Comparison of ENCODE assay signal across 9 cellular contexts in the genomic region with DNA sequence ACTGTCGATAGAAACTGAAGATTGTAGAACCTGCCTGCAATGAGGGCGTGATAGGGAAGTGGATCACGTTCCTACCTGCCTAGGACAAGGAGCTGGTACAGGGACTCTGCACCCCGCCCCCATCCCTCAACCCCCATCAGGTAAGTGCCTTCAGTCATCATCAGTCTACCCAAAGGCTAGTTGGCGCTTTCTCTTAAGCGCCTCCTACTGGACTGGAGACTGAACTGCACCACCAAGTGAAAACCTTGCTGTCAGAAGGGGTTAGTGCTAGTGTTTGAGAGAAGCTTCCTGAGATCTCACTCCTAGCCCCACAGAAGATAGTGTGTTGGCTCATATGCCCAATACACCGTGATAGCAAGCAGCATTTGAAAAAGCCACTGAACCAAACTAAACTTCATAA.
DNase-seq lines count a peak whose midpoint lies in the region; ATAC-seq and TF ChIP-seq lines count a peak whose summit lies in the region.
"Had no signal": no experiment of that assay in that cellular context is flagged by ENCODE, and none has a peak within 500 bp of the region (broad histone marks: within the 10 kb centered on the region; RNA-seq: fewer than 3 reads in every experiment).

No MANE protein-coding gene starts in this region.

- no peak for TF ChIP-seq POLR2A in breast epithelium (IDR thresholded peaks at IDR 0.05)

- H3K4me3 Mint-ChIP-seq in MCF 10A (ENCODE audit: unreplicated experiment) (no peak overlapping the region), type B pancreatic cell (no peak overlapping the region)

- H3K9me3 Mint-ChIP-seq in MCF 10A (ENCODE audit: unreplicated experiment): peaks cover 9% of the 10 kb centered on the region
- H3K9me3 Mint-ChIP-seq in type B pancreatic cell: peaks cover 9% of the 10 kb centered on the region

- H3K27me3 ChIP-seq in breast epithelium (no peaks in the 10 kb centered on the region), tibial artery (no peaks in the 10 kb centered on the region)

- H3K27me3 Mint-ChIP-seq in MCF 10A (ENCODE audit: insufficient read depth, unreplicated experiment) (no peaks in the 10 kb centered on the region), type B pancreatic cell (no peaks in the 10 kb centered on the region)

- H3K9me3 ChIP-seq in breast epithelium: peaks cover 0 to 15% of the 10 kb centered on the region in 2 donors
- peaks cover 0 to 4% (median 0%) of the 10 kb centered on the region in 3 donors for H3K9me3 ChIP-seq in tibial artery

- H3K27ac ChIP-seq in breast epithelium (no peak overlapping the region), tibial artery (no peak overlapping the region)

- H3K36me3 Mint-ChIP-seq in MCF 10A (ENCODE audit: insufficient read depth, unreplicated experiment): no peaks in the 10 kb centered on the region
- no peaks in the 10 kb centered on the region for H3K36me3 Mint-ChIP-seq in type B pancreatic cell

- no TSS peak for BruUV-seq in MCF 10A (replicated peaks; lab: Mats Ljungman, UMichigan)

- CTCF ChIA-PET in MCF 10A (lab: Yijun Ruan, JAX): interaction anchor here (0.6 to 1.0 kb wide), 2 partner anchors 21 to 725 kb away, joined by 3 read pairs; no protein-coding TSS in a partner anchor

- intact Hi-C loops in MCF 10A (cut with micrococcal nuclease): no loop called here
- intact Hi-C loops in breast epithelium (cut with DNase I; ENCODE audit: low total_unique reads): loop anchor here (10.0 kb wide), 1 partner anchor 341 kb away; no protein-coding TSS in a partner anchor
- intact Hi-C loops in tibial artery (cut with DNase I; ENCODE audit: low total_unique reads): no loop called here

- TF ChIP-seq CTCF in MCF 10A (IDR thresholded peaks at IDR 0.05; ENCODE audit: unreplicated experiment) (peak; percentile 26), breast epithelium (IDR thresholded peaks at IDR 0.05) (no peak), type B pancreatic cell (conservative IDR thresholded peaks at IDR 0.05) (peak; percentile 60), tibial artery (IDR thresholded peaks at IDR 0.05) (no peak)

- H3K36me3 ChIP-seq in breast epithelium (no peaks in the 10 kb centered on the region), tibial artery (no peaks in the 10 kb centered on the region)

- H3K4me3 ChIP-seq in breast epithelium: no peak overlapping the region
- H3K4me3 ChIP-seq in tibial artery: no peak overlapping the region

- no peaks in the 10 kb centered on the region for H3K4me1 Mint-ChIP-seq in MCF 10A (ENCODE audit: insufficient read depth, unreplicated experiment)
- no peaks in the 10 kb centered on the region for H3K4me1 Mint-ChIP-seq in type B pancreatic cell (ENCODE audit: unreplicated experiment)

- peak; percentile 86 for ATAC-seq in HG02884 (IDR thresholded peaks at IDR 0.05; ENCODE audit: unreplicated experiment)

- DNase-seq in MCF 10A (ENCODE audit: unreplicated experiment): peak; percentile 8
- no peak for DNase-seq in breast epithelium (ENCODE audit: low spot score in 2 of 2)
- peak; percentile 6 for DNase-seq in UCSD-AML1 (lab: John Stamatoyannopoulos, UW; ENCODE audit: unreplicated experiment)
- no peak for DNase-seq in type B pancreatic cell (ENCODE audit: extremely low spot score, unreplicated experiment)
- DNase-seq in activated CD4-positive, CD25-positive, alpha-beta regulatory T cell (lab: John Stamatoyannopoulos, UW): no peak
- no peak for DNase-seq in tibial artery
- no peak for DNase-seq in NCI-H1694 treated with DMSO at 0.1 percent for 48 hours (lab: John Stamatoyannopoulos, UW)
- DNase-seq: substantia nigra had no signal

- POLR2A ChIA-PET in MCF 10A (lab: Yijun Ruan, JAX): no interaction called here

- H3K4me1 ChIP-seq in breast epithelium (no peaks in the 10 kb centered on the region), tibial artery (no peaks in the 10 kb centered on the region)

- H3K27ac Mint-ChIP-seq in MCF 10A (ENCODE audit: low read depth, unreplicated experiment): no peak overlapping the region
- H3K27ac Mint-ChIP-seq in type B pancreatic cell: no peak overlapping the region

Comparison
In these comparisons a context has a peak if more than half of its experiments do, and no peak if none do; other contexts are left out.
1. DNase-seq: peak in MCF 10A (single experiment) and UCSD-AML1 (single experiment); none in breast epithelium (0 of 2), type B pancreatic cell (single experiment), activated CD4-positive, CD25-positive, alpha-beta regulatory T cell (0 of 4), tibial artery (0 of 2) and NCI-H1694 treated with DMSO at 0.1 percent for 48 hours (single experiment).
2. CTCF ChIP-seq: peak in MCF 10A (single experiment) and type B pancreatic cell (single experiment); none in breast epithelium (0 of 3) and tibial artery (0 of 2).